ENCODE assay signal across 10 cellular contexts in genomic region chr16:30602595-30603277, GRCh38. TPM values are rescaled to one million over a fixed set of nuclear protein-coding genes. Genes with fewer than 3 reads are reported as not detected.
DNase-seq lines count a peak whose midpoint lies in the region; ATAC-seq, FAIRE-seq and TF ChIP-seq lines count a peak whose summit lies in the region.
"Had no signal": no experiment of that assay in that cellular context is flagged by ENCODE, and none has a peak within 500 bp of the region (broad histone marks: within the 10 kb centered on the region; RNA-seq: fewer than 3 reads in every experiment).

No MANE protein-coding gene starts in this region.

- TF ChIP-seq POLR2A in HCT116 (IDR thresholded peaks at IDR 0.05; ENCODE audit: borderline replicate concordance, extremely low read depth, insufficient read depth, insufficient read length) (no peak), GM12878 (IDR thresholded peaks at IDR 0.05; ENCODE audit: low read depth, low read length) (0 out of 2 replicates have a peak, but pooled peaks have one; percentile 10)

- SMC1A ChIA-PET in GM12878 (lab: Charles Lee; ENCODE audit: uncharacterized antibody, unreplicated experiment), result interaction anchor here (1.5 to 1.7 kb wide), 2 partner anchors 10 to 173 kb away, joined by 6 to 7 read pairs; partner anchors contain the start of gene DCTPP1

- no peak overlapping the region for H3K4me3 Mint-ChIP-seq in naive thymus-derived CD4-positive, alpha-beta T cell
- H3K4me3 Mint-ChIP-seq in CD4-positive, alpha-beta T cell, result no peak overlapping the region

- H3K27me3 Mint-ChIP-seq in naive thymus-derived CD4-positive, alpha-beta T cell, result no peaks in the 10 kb centered on the region
- H3K27me3 Mint-ChIP-seq in CD4-positive, alpha-beta T cell, result no peaks in the 10 kb centered on the region

- H3K4me2 ChIP-seq in HCT116 (ENCODE audit: low read length), result no peak overlapping the region
- no peak overlapping the region for H3K4me2 ChIP-seq in GM12878 (ENCODE audit: control insufficient read depth, insufficient read depth)

- H3K4me1 Mint-ChIP-seq in naive thymus-derived CD4-positive, alpha-beta T cell, result peaks cover 0 to 14% (median 11%) of the 10 kb centered on the region in 7 donors
- peaks cover 9% of the 10 kb centered on the region for H3K4me1 Mint-ChIP-seq in CD4-positive, alpha-beta T cell (ENCODE audit: low read depth)

- H3K36me3 Mint-ChIP-seq in naive thymus-derived CD4-positive, alpha-beta T cell, result peaks cover 4 to 28% (median 11%) of the 10 kb centered on the region in 5 donors
- peaks cover 53% of the 10 kb centered on the region for H3K36me3 Mint-ChIP-seq in CD4-positive, alpha-beta T cell (ENCODE audit: low read depth)

- H3K36me3 ChIP-seq in HCT116 (ENCODE audit: control insufficient read depth in 1 of 2, insufficient read depth in 2 of 2, low read length in 2 of 2) (peaks cover 12 to 14% of the 10 kb centered on the region in 2 experiments; a peak in 3 of 4 replicates), GM12878 (ENCODE audit: control insufficient read depth in 2 of 2, insufficient read depth in 2 of 2, low read length in 1 of 2) (peaks cover 11 to 14% of the 10 kb centered on the region in 2 experiments; a peak in 3 of 4 replicates)
- H3K36me3 ChIP-seq in naive thymus-derived CD4-positive, alpha-beta T cell (ENCODE audit: control insufficient read depth in 2 of 3, insufficient read depth in 3 of 3, low read length in 3 of 3), result peaks cover 0 to 48% (median 7%) of the 10 kb centered on the region in 3 experiments

- ATAC-seq in HCT116 (no peak), GM12878 (no peak), GM18867 (IDR thresholded peaks at IDR 0.05; ENCODE audit: unreplicated experiment) (no peak)
- ATAC-seq in naive thymus-derived CD4-positive, alpha-beta T cell, result peak; percentile 49
- no peak for ATAC-seq in CD4-positive, alpha-beta T cell (ENCODE audit: poor library complexity)
- ATAC-seq: gastrocnemius medialis had no signal

- no TSS peak for BruUV-seq in HCT116 (replicated peaks; lab: Mats Ljungman, UMichigan)
- BruUV-seq in GM12878 (replicated peaks; lab: Mats Ljungman, UMichigan), result TSS peak; percentile 36

- peak overlapping the region in 1 of 9 donors; percentile 38 for H3K27ac Mint-ChIP-seq in naive thymus-derived CD4-positive, alpha-beta T cell
- H3K27ac Mint-ChIP-seq in CD4-positive, alpha-beta T cell, result no peak overlapping the region

- POLR2A ChIA-PET in HCT116 (lab: Charles Lee), result interaction anchor here (1.5 kb wide), 1 partner anchor 44 kb away, joined by 3 read pairs; the partner anchor contains the start of gene ZNF764
- POLR2A ChIA-PET in GM12878 (lab: Charles Lee), result interaction anchor here (0.8 to 1.1 kb wide), 3 partner anchors 10 to 176 kb away, joined by 3 to 8 read pairs (median 3); no protein-coding TSS in a partner anchor
- POLR2A ChIA-PET in naive thymus-derived CD4-positive, alpha-beta T cell (lab: Charles Lee), result interaction anchor here (0.5 to 1.4 kb wide), 5 partner anchors 10 to 87 kb away, joined by 3 to 4 read pairs (median 3); partner anchors contain the start of gene ZNF688
- POLR2A ChIA-PET in CD4-positive, alpha-beta T cell (lab: Charles Lee), result interaction anchor here (0.9 to 1.4 kb wide), 3 partner anchors 17 to 51 kb away, joined by 3 read pairs; partner anchors contain the start of genes ZNF764 and ZNF785
- POLR2A ChIA-PET in GM10248 (lab: Yijun Ruan, JAX), result interaction anchor here (0.5 to 0.7 kb wide), 3 partner anchors 31 to 639 kb away, joined by 3 to 6 read pairs (median 3); partner anchors contain the start of gene ZNF688

- H3K27me3 ChIP-seq in HCT116 (ENCODE audit: insufficient read depth, low read length), result no peaks in the 10 kb centered on the region
- no peaks in the 10 kb centered on the region for H3K27me3 ChIP-seq in GM12878 (replicated peaks in 1 of 2; ENCODE audit: control insufficient read depth in 2 of 2, insufficient read depth in 2 of 2, low read length in 1 of 2)
- H3K27me3 ChIP-seq in naive thymus-derived CD4-positive, alpha-beta T cell (ENCODE audit: control insufficient read depth in 2 of 2, insufficient read depth in 2 of 2, low read length in 2 of 2), result no peaks in the 10 kb centered on the region
- no peaks in the 10 kb centered on the region for H3K27me3 ChIP-seq in CD4-positive, alpha-beta T cell (ENCODE audit: control insufficient read depth, insufficient read depth, low read length)
- H3K27me3 ChIP-seq: gastrocnemius medialis had no signal

- H3K79me2 ChIP-seq in HCT116 (ENCODE audit: insufficient read depth, low read length) (no peaks in the 10 kb centered on the region), GM12878 (ENCODE audit: control insufficient read depth, insufficient read depth, low read length) (no peaks in the 10 kb centered on the region)

- H3K4me1 ChIP-seq in HCT116 (ENCODE audit: control insufficient read depth in 1 of 2, insufficient read depth in 2 of 2, low read length in 2 of 2), result peaks cover 0 to 5% of the 10 kb centered on the region in 2 experiments; a peak in 3 of 4 replicates
- H3K4me1 ChIP-seq in GM12878 (ENCODE audit: control insufficient read depth, insufficient read depth, low read length), result no peaks in the 10 kb centered on the region; the same call in 1 of the 2 replicates
- H3K4me1 ChIP-seq in naive thymus-derived CD4-positive, alpha-beta T cell (ENCODE audit: control insufficient read depth in 2 of 2, insufficient read depth in 2 of 2, low read length in 2 of 2), result no peaks in the 10 kb centered on the region
- H3K4me1 ChIP-seq: gastrocnemius medialis had no signal

- H3K27ac ChIP-seq in HCT116 (ENCODE audit: low read depth, low read length) (no peak overlapping the region), GM12878 (ENCODE audit: control insufficient read depth, insufficient read depth) (no peak overlapping the region)
- no peak overlapping the region for H3K27ac ChIP-seq in naive thymus-derived CD4-positive, alpha-beta T cell (ENCODE audit: low read depth, low read length)
- H3K27ac ChIP-seq in CD4-positive, alpha-beta T cell (ENCODE audit: low read depth, low read length), result no peak overlapping the region

- no peak for FAIRE-seq in GM12878 (lab: Jason Lieb, UNC)
- FAIRE-seq: astrocyte had no signal

- TF ChIP-seq CTCF in HCT116 (IDR thresholded peaks at IDR 0.05 in 2 of 3, conservative IDR thresholded peaks at IDR 0.05 in 1 of 3; ENCODE audit: borderline replicate concordance in 1 of 3, insufficient read depth in 1 of 3, low read depth in 2 of 3, low read length in 2 of 3) (no peak), GM12878 (IDR thresholded peaks at IDR 0.05 in 2 of 3, conservative IDR thresholded peaks at IDR 0.05 in 1 of 3; ENCODE audit: control insufficient read depth in 2 of 3, extremely low read depth in 1 of 3, insufficient read depth in 1 of 3, low read depth in 3 of 3, low read length in 3 of 3) (no peak), GM10248 (IDR thresholded peaks at IDR 0.05; ENCODE audit: control extremely low read depth, extremely low read depth, low read depth, missing control alignments) (no peak)
- no peak for TF ChIP-seq CTCF in CD4-positive, alpha-beta T cell (IDR thresholded peaks at IDR 0.05)

- no peaks in the 10 kb centered on the region for H3K9me3 ChIP-seq in HCT116 (ENCODE audit: control insufficient read depth in 1 of 2, insufficient read depth in 1 of 2, low read depth in 1 of 2, low read length in 2 of 2)
- H3K9me3 ChIP-seq in GM12878 (replicated peaks; ENCODE audit: control insufficient read depth, insufficient read depth, low read length), result no peaks in the 10 kb centered on the region
- no peaks in the 10 kb centered on the region for H3K9me3 ChIP-seq in naive thymus-derived CD4-positive, alpha-beta T cell (ENCODE audit: control insufficient read depth in 2 of 3, low read length in 3 of 3)
- no peaks in the 10 kb centered on the region for H3K9me3 ChIP-seq in CD4-positive, alpha-beta T cell (ENCODE audit: control insufficient read depth, low read length)
- H3K9me3 ChIP-seq: gastrocnemius medialis had no signal

- H3K9ac ChIP-seq in HCT116 (ENCODE audit: low read length), result no peak overlapping the region
- no peak overlapping the region for H3K9ac ChIP-seq in GM12878 (ENCODE audit: control insufficient read depth, insufficient read depth, low read length)

- RAD21 ChIA-PET in HCT116 (lab: Charles Lee; ENCODE audit: low non-redundant PET in 1 of 2, low total read pairs in 2 of 2, uncharacterized antibody in 2 of 2, unreplicated experiment in 2 of 2), result no interaction called here
- RAD21 ChIA-PET in GM12878 (lab: Charles Lee; ENCODE audit: unreplicated experiment), result interaction anchor here (0.9 to 3.5 kb wide), 4 partner anchors 13 to 185 kb away, joined by 3 to 14 read pairs (median 5); partner anchors contain the start of gene DCTPP1

- CTCF ChIA-PET in HCT116 (lab: Charles Lee), result interaction anchor here (0.9 kb wide), 1 partner anchor 9 kb away, joined by 3 read pairs; no protein-coding TSS in a partner anchor
- CTCF ChIA-PET in GM12878 (lab: Yijun Ruan, JAX), result interaction anchor here (0.5 to 8.9 kb wide), 8 partner anchors 13 to 172 kb away, joined by 3 to 89 read pairs (median 4); partner anchors contain the start of gene DCTPP1
- CTCF ChIA-PET in naive thymus-derived CD4-positive, alpha-beta T cell (lab: Charles Lee), result interaction anchor here (0.6 to 1.3 kb wide), 2 partner anchors 9 to 32 kb away, joined by 3 to 4 read pairs; no protein-coding TSS in a partner anchor
- CTCF ChIA-PET in CD4-positive, alpha-beta T cell (lab: Charles Lee), result interaction anchor here (0.5 to 2.8 kb wide), 3 partner anchors 13 to 172 kb away, joined by 3 to 11 read pairs (median 3); partner anchors contain the start of gene DCTPP1
- CTCF ChIA-PET in GM10248 (lab: Yijun Ruan, JAX), result interaction anchor here (1.0 to 8.6 kb wide), 7 partner anchors 13 to 193 kb away, joined by 4 to 45 read pairs (median 8); partner anchors contain the start of genes DCTPP1 and ZNF785

- no peak overlapping the region for H3K4me3 ChIP-seq in HCT116 (replicated peaks in 1 of 2; ENCODE audit: low read depth in 1 of 2, low read length in 2 of 2)
- H3K4me3 ChIP-seq in GM12878, result no peak overlapping the region
- H3K4me3 ChIP-seq in naive thymus-derived CD4-positive, alpha-beta T cell (ENCODE audit: low read length), result no peak overlapping the region
- H3K4me3 ChIP-seq: gastrocnemius medialis had no signal

- in situ Hi-C loops in GM12878 (cut with MboI), result no loop called here

- intact Hi-C loops in HCT116 (cut with micrococcal nuclease) (no loop called here), GM12878 (cut with micrococcal nuclease; ENCODE audit: unreplicated experiment) (no loop called here)
- intact Hi-C loops in naive thymus-derived CD4-positive, alpha-beta T cell (cut with micrococcal nuclease), result no loop called here
- intact Hi-C loops in CD4-positive, alpha-beta T cell (cut with DNase I, micrococcal nuclease), result no loop called here

- WGBS in GM12878 (ENCODE audit: insufficient coverage, insufficient replicate concordance, low lambda C conversion rate, missing lambda C conversion rate), result 86% methylated on average over 4 of the region's 4 CpGs

- H4K20me1 ChIP-seq in HCT116 (ENCODE audit: insufficient read depth), result no peaks in the 10 kb centered on the region
- H4K20me1 ChIP-seq in GM12878 (ENCODE audit: control insufficient read depth, insufficient read depth), result no peaks in the 10 kb centered on the region

- no peak for TF ChIP-seq EP300 in GM12878 (IDR thresholded peaks at IDR 0.05; ENCODE audit: borderline replicate concordance in 1 of 2, control insufficient read depth in 1 of 2, low read depth in 2 of 2, low read length in 2 of 2)

- H3K9me3 Mint-ChIP-seq in naive thymus-derived CD4-positive, alpha-beta T cell, result no peaks in the 10 kb centered on the region
- no peaks in the 10 kb centered on the region for H3K9me3 Mint-ChIP-seq in CD4-positive, alpha-beta T cell

- H2AFZ ChIP-seq in HCT116 (ENCODE audit: low read depth, low read length, poor library complexity, severe bottlenecking) (no peak overlapping the region), GM12878 (ENCODE audit: control insufficient read depth, low read depth, low read length) (no peak overlapping the region)

- no peak for DNase-seq in HCT116 (ENCODE audit: low read depth, low spot score)
- no peak for DNase-seq in GM12878 (ENCODE audit: low read depth, low spot score)
- DNase-seq in naive thymus-derived CD4-positive, alpha-beta T cell, result no peak
- DNase-seq in CD4-positive, alpha-beta T cell, result no peak
- DNase-seq in GM10248 (ENCODE audit: extremely low spot score), result no peak
- DNase-seq: DND-41, gastrocnemius medialis, NCI-H2171 treated with DMSO at 0.1 percent for 48 hours had no signal

- H3K9me2 ChIP-seq in HCT116 (ENCODE audit: insufficient read depth), result no peaks in the 10 kb centered on the region

- no peak for TF ChIP-seq RAD21 in HCT116 (IDR thresholded peaks at IDR 0.05; ENCODE audit: low read depth)
- no peak for TF ChIP-seq RAD21 in GM12878 (IDR thresholded peaks at IDR 0.05; ENCODE audit: insufficient read depth, low read depth, low read length)

RNA-seq across cellular contexts. Expression of gene ZNF689, which starts 7.5 kb away (rescaled TPM):
- total RNA-seq in HCT116 (2021; ENCODE audit: unreplicated experiment) (10.3 TPM), GM12878 (2014; rRNA removed) (10.7 and 11.5 TPM in 2 replicates), GM12878 (2014; rRNA removed; fragmentation: Illumina TruSeq; extraction: Trizol) (6.8 and 7.0 TPM in 2 replicates), GM12878 (2021) (12.4 and 13.2 TPM in 2 replicates)
- polyA plus RNA-seq in HCT116 (2012), result 6.1 and 7.3 TPM in 2 replicates
- total RNA-seq in GM12878 (2013; cell fraction: nucleolus; rRNA removed), result 8.7 and 9.3 TPM in 2 replicates
- polyA plus RNA-seq in GM12878 (2011; ENCODE audit: low read depth), result 3.3 TPM
- polyA plus RNA-seq in GM12878 (2011; rRNA removed) (6.4 and 7.6 TPM in 2 replicates), GM12878 (2014; fragmentation: Illumina TruSeq; extraction: Trizol) (7.2 and 8.2 TPM in 2 replicates), GM12878 (2014; fragmentation: Nextera tagmentation; extraction: Ambion mirVana) (1 to 10 TPM; 4.7 to 6.3 TPM), GM12878 (2014; rRNA removed) (9.1 and 9.5 TPM in 2 replicates), GM12878 (2016; fragmentation: Nextera tagmentation; extraction: Ambion mirVana) (1 to 10 TPM; 8.8 to 9.9 TPM)
- polyA plus RNA-seq in GM12878 (2011; cell fraction: cytosol; rRNA removed), result 8.6 and 10.9 TPM in 2 replicates
- 10.5 and 15.1 TPM in 2 replicates for polyA plus RNA-seq in GM12878 (2011; cell fraction: nucleus; rRNA removed)
- 4.9 and 5.7 TPM in 2 replicates for polyA plus RNA-seq in GM12878 (2012)
- polyA minus RNA-seq in GM12878 (2011; rRNA and poly(A)+ RNA removed), result 7.9 and 15.4 TPM in 2 replicates
- polyA minus RNA-seq in GM12878 (2011; cell fraction: cytosol; rRNA and poly(A)+ RNA removed), result 4.7 and 6.8 TPM in 2 replicates
- 5.2 and 10.3 TPM in 2 replicates for polyA minus RNA-seq in GM12878 (2011; cell fraction: nucleus; rRNA and poly(A)+ RNA removed)
- 10 to 100 TPM in 4 of 5 experiments, 1 to 10 TPM in 1; 6.8 to 14.6 (median 12.4) TPM for total RNA-seq in naive thymus-derived CD4-positive, alpha-beta T cell
- 10 to 100 TPM; 11.5 to 15.6 TPM for polyA plus RNA-seq in naive thymus-derived CD4-positive, alpha-beta T cell
- 10 to 100 TPM; 15.3 to 15.7 TPM for total RNA-seq in CD4-positive, alpha-beta T cell

RNA-seq across cellular contexts. Expression of gene ZNF785, which starts 17.2 kb away (rescaled TPM):
- total RNA-seq in HCT116 (2021; ENCODE audit: unreplicated experiment), result 0.15 TPM
- 0.03 and 0.04 TPM in 2 replicates for polyA plus RNA-seq in HCT116 (2012)
- total RNA-seq in GM12878 (2013; cell fraction: nucleolus; rRNA removed), result 64.7 and 73.9 TPM in 2 replicates
- 8.9 and 9.1 TPM in 2 replicates for total RNA-seq in GM12878 (2014; rRNA removed)
- total RNA-seq in GM12878 (2014; rRNA removed; fragmentation: Illumina TruSeq; extraction: Trizol), result 6.4 and 7.0 TPM in 2 replicates
- 11.1 and 11.5 TPM in 2 replicates for total RNA-seq in GM12878 (2021)
- 3.0 TPM for polyA plus RNA-seq in GM12878 (2011; ENCODE audit: low read depth)
- polyA plus RNA-seq in GM12878 (2011; rRNA removed), result 10.8 and 11.6 TPM in 2 replicates
- polyA plus RNA-seq in GM12878 (2011; cell fraction: cytosol; rRNA removed), result 10.9 and 11.7 TPM in 2 replicates
- polyA plus RNA-seq in GM12878 (2011; cell fraction: nucleus; rRNA removed), result 14.9 and 20.0 TPM in 2 replicates
- 6.5 and 7.5 TPM in 2 replicates for polyA plus RNA-seq in GM12878 (2012)
- 5.8 and 6.2 TPM in 2 replicates for polyA plus RNA-seq in GM12878 (2014; fragmentation: Illumina TruSeq; extraction: Trizol)
- polyA plus RNA-seq in GM12878 (2014; fragmentation: Nextera tagmentation; extraction: Ambion mirVana), result 1 to 10 TPM in 1 of 2 experiments, under 1 TPM in 1; 0.87 to 1.5 TPM
- polyA plus RNA-seq in GM12878 (2014; rRNA removed), result 11.5 and 12.8 TPM in 2 replicates
- polyA plus RNA-seq in GM12878 (2016; fragmentation: Nextera tagmentation; extraction: Ambion mirVana), result 1 to 10 TPM; 5.9 to 8.1 TPM
- polyA minus RNA-seq in GM12878 (2011; rRNA and poly(A)+ RNA removed), result 6.2 and 11.4 TPM in 2 replicates
- 4.7 and 5.9 TPM in 2 replicates for polyA minus RNA-seq in GM12878 (2011; cell fraction: cytosol; rRNA and poly(A)+ RNA removed)
- polyA minus RNA-seq in GM12878 (2011; cell fraction: nucleus; rRNA and poly(A)+ RNA removed), result 8.6 and 13.2 TPM in 2 replicates
- total RNA-seq in naive thymus-derived CD4-positive, alpha-beta T cell, result 10 to 100 TPM; 10.2 to 37.1 (median 21.4) TPM
- polyA plus RNA-seq in naive thymus-derived CD4-positive, alpha-beta T cell, result 1 to 10 TPM; 2.6 to 4.4 TPM
- 1 to 10 TPM; 6.6 to 7.7 TPM for total RNA-seq in CD4-positive, alpha-beta T cell

RNA-seq across cellular contexts. Expression of gene ZNF688, which starts 31.2 kb away (rescaled TPM):
- total RNA-seq in HCT116 (2021; ENCODE audit: unreplicated experiment), result 3.6 TPM
- polyA plus RNA-seq in HCT116 (2012), result 1.8 and 2.3 TPM in 2 replicates
- 16.5 and 18.2 TPM in 2 replicates for total RNA-seq in GM12878 (2013; cell fraction: nucleolus; rRNA removed)
- 12.5 and 13.6 TPM in 2 replicates for total RNA-seq in GM12878 (2014; rRNA removed)
- total RNA-seq in GM12878 (2014; rRNA removed; fragmentation: Illumina TruSeq; extraction: Trizol), result 7.4 and 8.6 TPM in 2 replicates
- total RNA-seq in GM12878 (2021), result 9.2 and 12.6 TPM in 2 replicates
- polyA plus RNA-seq in GM12878 (2011; ENCODE audit: low read depth), result 1.7 TPM
- 6.0 and 6.3 TPM in 2 replicates for polyA plus RNA-seq in GM12878 (2011; rRNA removed)
- 5.5 and 8.8 TPM in 2 replicates for polyA plus RNA-seq in GM12878 (2011; cell fraction: cytosol; rRNA removed)
- polyA plus RNA-seq in GM12878 (2011; cell fraction: nucleus; rRNA removed), result 8.9 and 11.8 TPM in 2 replicates
- polyA plus RNA-seq in GM12878 (2012), result 5.8 and 8.9 TPM in 2 replicates
- polyA plus RNA-seq in GM12878 (2014; fragmentation: Illumina TruSeq; extraction: Trizol), result 2.7 and 8.5 TPM in 2 replicates
- under 1 TPM; 0.14 to 0.88 TPM for polyA plus RNA-seq in GM12878 (2014; fragmentation: Nextera tagmentation; extraction: Ambion mirVana)
- polyA plus RNA-seq in GM12878 (2014; rRNA removed), result 12.9 and 13.7 TPM in 2 replicates
- 10 to 100 TPM; 16.2 to 17.4 TPM for polyA plus RNA-seq in GM12878 (2016; fragmentation: Nextera tagmentation; extraction: Ambion mirVana)
- 1.2 and 2.8 TPM in 2 replicates for polyA minus RNA-seq in GM12878 (2011; rRNA and poly(A)+ RNA removed)
- 2.0 and 2.2 TPM in 2 replicates for polyA minus RNA-seq in GM12878 (2011; cell fraction: cytosol; rRNA and poly(A)+ RNA removed)
- polyA minus RNA-seq in GM12878 (2011; cell fraction: nucleus; rRNA and poly(A)+ RNA removed), result 5.1 and 8.8 TPM in 2 replicates
- total RNA-seq in naive thymus-derived CD4-positive, alpha-beta T cell, result 10 to 100 TPM in 4 of 5 experiments, 1 to 10 TPM in 1; 8.8 to 24.3 (median 16.3) TPM
- 10 to 100 TPM; 29.7 to 33.2 TPM for polyA plus RNA-seq in naive thymus-derived CD4-positive, alpha-beta T cell
- total RNA-seq in CD4-positive, alpha-beta T cell, result 1 to 10 TPM; 8.8 to 9.6 TPM

RNA-seq across cellular contexts. Expression of gene ZNF764, which starts 44.6 kb away (rescaled TPM):
- total RNA-seq in HCT116 (2021; ENCODE audit: unreplicated experiment), result 9.1 TPM
- 2.5 and 4.0 TPM in 2 replicates for polyA plus RNA-seq in HCT116 (2012)
- 16.0 TPM in 2 replicates for total RNA-seq in GM12878 (2013; cell fraction: nucleolus; rRNA removed)
- 9.0 and 9.2 TPM in 2 replicates for total RNA-seq in GM12878 (2014; rRNA removed)
- total RNA-seq in GM12878 (2014; rRNA removed; fragmentation: Illumina TruSeq; extraction: Trizol), result 3.4 and 3.5 TPM in 2 replicates
- 11.2 and 11.9 TPM in 2 replicates for total RNA-seq in GM12878 (2021)
- polyA plus RNA-seq in GM12878 (2011; ENCODE audit: low read depth), result 3.2 TPM
- 2.7 and 2.8 TPM in 2 replicates for polyA plus RNA-seq in GM12878 (2011; rRNA removed)
- polyA plus RNA-seq in GM12878 (2011; cell fraction: cytosol; rRNA removed), result 5.7 and 5.8 TPM in 2 replicates
- polyA plus RNA-seq in GM12878 (2011; cell fraction: nucleus; rRNA removed), result 5.2 and 7.8 TPM in 2 replicates
- polyA plus RNA-seq in GM12878 (2012), result 5.6 and 6.1 TPM in 2 replicates
- polyA plus RNA-seq in GM12878 (2014; fragmentation: Illumina TruSeq; extraction: Trizol), result 2.8 and 3.2 TPM in 2 replicates
- polyA plus RNA-seq in GM12878 (2014; fragmentation: Nextera tagmentation; extraction: Ambion mirVana), result 1 to 10 TPM in 1 of 2 experiments, under 1 TPM in 1; 0.61 to 1.6 TPM
- 9.5 and 10.8 TPM in 2 replicates for polyA plus RNA-seq in GM12878 (2014; rRNA removed)
- polyA plus RNA-seq in GM12878 (2016; fragmentation: Nextera tagmentation; extraction: Ambion mirVana), result 1 to 10 TPM; 4.2 to 4.8 TPM
- polyA minus RNA-seq in GM12878 (2011; rRNA and poly(A)+ RNA removed), result 1.6 and 3.5 TPM in 2 replicates
- 4.0 and 4.4 TPM in 2 replicates for polyA minus RNA-seq in GM12878 (2011; cell fraction: cytosol; rRNA and poly(A)+ RNA removed)
- polyA minus RNA-seq in GM12878 (2011; cell fraction: nucleus; rRNA and poly(A)+ RNA removed), result 2.8 and 4.6 TPM in 2 replicates
- total RNA-seq in naive thymus-derived CD4-positive, alpha-beta T cell, result 10 to 100 TPM; 11.9 to 20.9 (median 19.3) TPM
- 1 to 10 TPM; 4.5 to 6.8 TPM for polyA plus RNA-seq in naive thymus-derived CD4-positive, alpha-beta T cell
- 10 to 100 TPM; 20.4 to 22.9 TPM for total RNA-seq in CD4-positive, alpha-beta T cell

RNA-seq across cellular contexts. Expression of gene PRR14, which starts 48.0 kb away (rescaled TPM):
- total RNA-seq in HCT116 (2021; ENCODE audit: unreplicated experiment) (56.2 TPM), GM12878 (2014; rRNA removed) (16.3 and 18.8 TPM in 2 replicates), GM12878 (2014; rRNA removed; fragmentation: Illumina TruSeq; extraction: Trizol) (8.4 and 9.4 TPM in 2 replicates), GM12878 (2021) (58.5 and 66.8 TPM in 2 replicates)
- 28.8 and 39.7 TPM in 2 replicates for polyA plus RNA-seq in HCT116 (2012)
- 26.8 and 27.4 TPM in 2 replicates for total RNA-seq in GM12878 (2013; cell fraction: nucleolus; rRNA removed)
- 15.9 TPM for polyA plus RNA-seq in GM12878 (2011; ENCODE audit: low read depth)
- polyA plus RNA-seq in GM12878 (2011; rRNA removed) (8.7 and 12.3 TPM in 2 replicates), GM12878 (2014; fragmentation: Illumina TruSeq; extraction: Trizol) (15.6 and 19.5 TPM in 2 replicates), GM12878 (2014; fragmentation: Nextera tagmentation; extraction: Ambion mirVana) (1 to 10 TPM; 2.5 to 8.7 TPM), GM12878 (2014; rRNA removed) (41.3 and 43.5 TPM in 2 replicates), GM12878 (2016; fragmentation: Nextera tagmentation; extraction: Ambion mirVana) (10 to 100 TPM; 28.9 to 31.9 TPM)
- polyA plus RNA-seq in GM12878 (2011; cell fraction: cytosol; rRNA removed), result 11.7 and 12.4 TPM in 2 replicates
- 72.9 and 93.5 TPM in 2 replicates for polyA plus RNA-seq in GM12878 (2011; cell fraction: nucleus; rRNA removed)
- polyA plus RNA-seq in GM12878 (2012), result 37.7 and 38.0 TPM in 2 replicates
- polyA minus RNA-seq in GM12878 (2011; rRNA and poly(A)+ RNA removed), result 6.6 and 7.9 TPM in 2 replicates
- 9.4 and 10.1 TPM in 2 replicates for polyA minus RNA-seq in GM12878 (2011; cell fraction: cytosol; rRNA and poly(A)+ RNA removed)
- polyA minus RNA-seq in GM12878 (2011; cell fraction: nucleus; rRNA and poly(A)+ RNA removed), result 23.7 and 35.2 TPM in 2 replicates
- total RNA-seq in naive thymus-derived CD4-positive, alpha-beta T cell, result 10 to 100 TPM; 57.6 to 91.9 (median 82.5) TPM
- polyA plus RNA-seq in naive thymus-derived CD4-positive, alpha-beta T cell, result 10 to 100 TPM; 13.3 to 20.9 TPM
- total RNA-seq in CD4-positive, alpha-beta T cell, result 10 to 100 TPM; 50.2 to 51.7 TPM

Comparison
In these comparisons a context has a peak if more than half of its experiments do, and no peak if none do; other contexts are left out.
1. Of the 18 proteins assayed by ChIP-seq in both GM12878 and HCT116: peak only in GM12878: POLR2A; only in HCT116: none; in both: none; in neither: 17.